Comparison of ENCODE assay signal across 2 cellular contexts in genomic region chr13:27298849-27299248, GRCh38.
A peak's percentile ranks its signal among the peaks of the same experiment; 100 is the strongest.
TF ChIP-seq lines count a peak whose summit lies in the region.

No MANE protein-coding gene starts in this region.

TF ChIP-seq in liver, 16 proteins besides CTCF, POLR2A, EP300 and RAD21:
- peak; percentile 85 for TF ChIP-seq HNF4G (IDR thresholded peaks at IDR 0.05)
- TF ChIP-seq, protein P1, sequence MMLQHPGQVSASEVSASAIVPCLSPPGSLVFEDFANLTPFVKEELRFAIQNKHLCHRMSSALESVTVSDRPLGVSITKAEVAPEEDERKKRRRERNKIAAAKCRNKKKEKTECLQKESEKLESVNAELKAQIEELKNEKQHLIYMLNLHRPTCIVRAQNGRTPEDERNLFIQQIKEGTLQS (IDR thresholded peaks at IDR 0.05) = peak; percentile 78
- TF ChIP-seq EGR1 (IDR thresholded peaks at IDR 0.05; ENCODE audit: low read depth in 2 of 2) = peak in 1 of 2 donors; percentile 28
- TF ChIP-seq HNF4A (conservative IDR thresholded peaks at IDR 0.05) = peak; percentile 92 to 95
- peak; percentile 85 for TF ChIP-seq SP1 (IDR thresholded peaks at IDR 0.05)
- TF ChIP-seq TAF1 (conservative IDR thresholded peaks at IDR 0.05) = peak; percentile 53
- TF ChIP-seq, protein P2, sequence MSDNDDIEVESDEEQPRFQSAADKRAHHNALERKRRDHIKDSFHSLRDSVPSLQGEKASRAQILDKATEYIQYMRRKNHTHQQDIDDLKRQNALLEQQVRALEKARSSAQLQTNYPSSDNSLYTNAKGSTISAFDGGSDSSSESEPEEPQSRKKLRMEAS (IDR thresholded peaks at IDR 0.05) = peak; percentile 73
- peak in 1 of 2 donors; percentile 70 for TF ChIP-seq JUND (IDR thresholded peaks at IDR 0.05)
- peak in 1 of 2 donors; percentile 68 for TF ChIP-seq GABPA (IDR thresholded peaks at IDR 0.05 in 1 of 2, conservative IDR thresholded peaks at IDR 0.05 in 1 of 2)
- TF ChIP-seq FOXA2 (IDR thresholded peaks at IDR 0.05) = peak; percentile 37
- TF ChIP-seq ZBTB33 (IDR thresholded peaks at IDR 0.05) = peak; percentile 79
- TF ChIP-seq YY1 (IDR thresholded peaks at IDR 0.05) = peak; percentile 92
- TF ChIP-seq REST (IDR thresholded peaks at IDR 0.05) = peak; percentile 57
- TF ChIP-seq NR2F2 (IDR thresholded peaks at IDR 0.05) = peak; percentile 21
- TF ChIP-seq FOXA1 (IDR thresholded peaks at IDR 0.05) = no peak
- TF ChIP-seq RXRA (IDR thresholded peaks at IDR 0.05) = peak; percentile 55 to 78

TF ChIP-seq in HepG2, 621 proteins besides CTCF, POLR2A, EP300 and RAD21:
- TF ChIP-seq ZNF225 (CRISPR knock-in tag; IDR thresholded peaks at IDR 0.05) = no peak
- TF ChIP-seq NFYB (CRISPR knock-in tag; IDR thresholded peaks at IDR 0.05) = no peak
- no peak for TF ChIP-seq ONECUT2 (CRISPR knock-in tag; IDR thresholded peaks at IDR 0.05)
- no peak for TF ChIP-seq ZNF224 (CRISPR knock-in tag; IDR thresholded peaks at IDR 0.05)
- TF ChIP-seq ZFY (CRISPR knock-in tag; IDR thresholded peaks at IDR 0.05) = no peak
- TF ChIP-seq MIER2 (CRISPR knock-in tag; IDR thresholded peaks at IDR 0.05) = no peak
- TF ChIP-seq MIXL1 (CRISPR knock-in tag; IDR thresholded peaks at IDR 0.05) = no peak
- no peak for TF ChIP-seq ZMYM2 (CRISPR knock-in tag; IDR thresholded peaks at IDR 0.05)
- TF ChIP-seq HHEX (CRISPR knock-in tag; IDR thresholded peaks at IDR 0.05) = no peak
